8 cellular contexts compared by ENCODE assay signal in genomic region chr14:32933943-32934890, GRCh38. TPM values are rescaled to one million over a fixed set of nuclear protein-coding genes. Genes with fewer than 3 reads are reported as not detected.
DNase-seq lines count a peak whose midpoint lies in the region; FAIRE-seq and TF ChIP-seq lines count a peak whose summit lies in the region.

No MANE protein-coding gene starts in this region.

- FAIRE-seq in small intestine (lab: Jason Lieb, UNC): no peak

- 0 to 4% (median 1%) methylated on average over 47 to 80 of the region's 80 CpGs for WGBS in small intestine, 3 donors

- no peak overlapping the region for H3K27ac ChIP-seq in small intestine (ENCODE audit: low read depth in 1 of 2, low read length in 1 of 2)

- H3K4me1 ChIP-seq in small intestine (ENCODE audit: control insufficient read depth in 2 of 2, insufficient read depth in 1 of 2, low read depth in 1 of 2, low read length in 1 of 2): no peaks in the 10 kb centered on the region

- H3K9me3 ChIP-seq in small intestine (ENCODE audit: control insufficient read depth, low read depth): no peaks in the 10 kb centered on the region

- H3K27me3 ChIP-seq in small intestine (ENCODE audit: control insufficient read depth in 2 of 2, insufficient read depth in 2 of 2, low read length in 2 of 2): peaks cover 24 to 28% of the 10 kb centered on the region in 2 donors

- TF ChIP-seq CTCF in AG09309 (IDR thresholded peaks at IDR 0.05; ENCODE audit: control insufficient read depth, insufficient read depth, low read depth, low read length, missing control alignments): no peak

- no peak for DNase-seq in AG09309 (ENCODE audit: low read depth)
- DNase-seq in HuH-7.5 (ENCODE audit: low spot score): peak; percentile 40
- peak in 56 of 58 donors; percentile 34 to 89 (median 73) for DNase-seq in anterior cingulate cortex (lab: John Stamatoyannopoulos, UW)
- DNase-seq in iPS-NIHi11 (ENCODE audit: low spot score): peak; percentile 63
- no peak for DNase-seq in small intestine
- DNase-seq in amniotic stem cell (lab: John Stamatoyannopoulos, UW): no peak
- no peak for DNase-seq in stimulated activated CD4-positive, alpha-beta T cell treated with anti-CD3 and anti-CD28 coated beads, Interleukin-15, amount 100 ng/mL, for 24 hours
- DNase-seq in GM19240 (ENCODE audit: insufficient read length, low spot score): no peak

- H3K4me3 ChIP-seq in AG09309 (ENCODE audit: control insufficient read depth, low read depth, low read length) (peak overlapping the region; percentile 47), small intestine (ENCODE audit: low read depth in 1 of 2, low read length in 2 of 2) (peak overlapping the region; percentile 3 to 34)

- H3K36me3 ChIP-seq in small intestine (ENCODE audit: control insufficient read depth in 2 of 2, insufficient read depth in 2 of 2, low read length in 2 of 2): no peaks in the 10 kb centered on the region

RNA-seq across cellular contexts. Expression of gene NPAS3, which starts 4.5 kb away (rescaled TPM):
- under 1 TPM in 2 of 3 donors, not detected in 1; 0.30 to 0.81 TPM for polyA plus RNA-seq in small intestine

Comparison
In these comparisons a context has a peak if more than half of its experiments do, and no peak if none do; other contexts are left out.
1. DNase-seq: peak in HuH-7.5 (single experiment), anterior cingulate cortex (56 of 58) and iPS-NIHi11 (single experiment); none in AG09309 (single experiment), small intestine (single experiment), amniotic stem cell (single experiment), stimulated activated CD4-positive, alpha-beta T cell treated with anti-CD3 and anti-CD28 coated beads, Interleukin-15, amount 100 ng/mL, for 24 hours (single experiment) and GM19240 (single experiment).